25 cellular contexts compared by ENCODE assay signal in the genomic region with DNA sequence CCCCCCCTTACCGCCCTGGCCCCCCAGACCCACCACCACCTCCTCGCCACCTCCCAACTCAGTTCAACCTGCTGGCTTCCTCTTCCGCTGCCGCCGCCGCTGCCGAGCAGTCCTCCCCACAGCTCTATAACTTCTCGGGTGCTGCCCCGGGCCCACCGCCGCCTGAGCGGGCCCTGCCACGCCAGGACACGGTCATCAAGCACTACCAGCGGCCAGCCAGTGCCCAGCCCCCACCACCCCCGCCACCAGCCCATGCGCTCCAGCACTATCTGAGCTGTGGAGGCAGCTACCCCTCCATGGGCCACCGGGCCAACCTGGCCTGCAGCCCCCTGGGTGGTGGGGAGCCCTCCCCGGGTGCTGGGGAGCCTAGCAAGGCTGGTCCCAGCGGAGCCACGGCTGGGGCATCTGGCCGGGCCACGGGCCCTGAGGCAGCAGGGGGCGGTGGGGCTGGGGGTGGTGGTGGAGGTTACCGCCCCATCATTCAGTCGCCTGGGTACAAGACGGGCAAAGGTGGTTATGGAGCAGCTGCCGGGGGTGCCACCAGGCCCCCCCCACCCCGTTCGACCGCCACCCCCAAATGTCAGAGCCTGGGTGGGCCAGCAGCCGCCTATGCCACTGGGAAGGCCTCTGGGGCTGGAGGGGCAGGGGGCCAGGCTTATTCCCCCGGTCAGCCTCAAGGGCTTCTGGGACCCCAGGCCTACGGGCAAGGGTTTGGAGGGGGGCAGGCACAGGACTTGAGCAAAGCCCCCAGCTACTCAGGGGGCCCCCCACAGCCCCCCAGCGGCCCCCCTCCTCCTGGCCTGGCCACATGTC.
"Had no signal": no experiment of that assay in that cellular context is flagged by ENCODE, and none has a peak within 500 bp of the region (broad histone marks: within the 10 kb centered on the region; RNA-seq: fewer than 3 reads in every experiment).

No MANE protein-coding gene starts in this region.

- ATAC-seq: activated naive CD8-positive, alpha-beta T cell treated with anti-CD3 and anti-CD28 coated beads, Interleukin-2, amount 50 U/mL, for 24 hours; esophagus mucosa; foreskin keratinocyte; heart right ventricle; left cardiac atrium; left ventricle myocardium superior; pancreas; stimulated activated naive CD8-positive, alpha-beta T cell treated with anti-CD3 and anti-CD28 coated beads, Interleukin-15, Interleukin-2, amounts not matched to agents 100 U/mL and 50 U/mL, for 24 hours had no signal

- H3K4me3 ChIP-seq: heart right ventricle, pancreas, prostate gland, testis, uterus had no signal

- H3K4me1 ChIP-seq: pancreas had no signal

- H3K9me3 Mint-ChIP-seq: activated naive CD4-positive, alpha-beta T cell treated with anti-CD3 and anti-CD28 coated beads, Interleukin-2, amount 50 U/mL, for 24 hours; activated naive CD8-positive, alpha-beta T cell treated with anti-CD3 and anti-CD28 coated beads, Interleukin-2, amount 50 U/mL, for 24 hours; activated T-helper 1 cell treated with anti-CD3 and anti-CD28 coated beads, Interleukin-12 subunit alpha, Interleukin-12 subunit beta, Interleukin-2, Interleukin-4 antibody, amounts not matched to agents 30 ng/mL and 10 ng/mL and 1 ng/mL, durations not matched to agents 14 hours and 24 hours and 36 hours; endodermal cell; nephron; type B pancreatic cell had no signal

- H3K27me3 Mint-ChIP-seq: activated naive CD4-positive, alpha-beta T cell treated with anti-CD3 and anti-CD28 coated beads, Interleukin-2, amount 50 U/mL, for 24 hours; activated naive CD8-positive, alpha-beta T cell treated with anti-CD3 and anti-CD28 coated beads, Interleukin-2, amount 50 U/mL, for 24 hours; type B pancreatic cell had no signal

- H3K4me3 Mint-ChIP-seq: activated naive CD4-positive, alpha-beta T cell treated with anti-CD3 and anti-CD28 coated beads, Interleukin-2, amount 50 U/mL, for 24 hours; activated naive CD8-positive, alpha-beta T cell treated with anti-CD3 and anti-CD28 coated beads, Interleukin-2, amount 50 U/mL, for 24 hours; endodermal cell; type B pancreatic cell had no signal

- H3K27me3 ChIP-seq: foreskin keratinocyte, heart right ventricle, pancreas, testis, uterus had no signal

- H3K9me3 ChIP-seq: heart right ventricle, pancreas, prostate gland, testis, uterus had no signal

- H3K27ac Mint-ChIP-seq: activated naive CD8-positive, alpha-beta T cell treated with anti-CD3 and anti-CD28 coated beads, Interleukin-2, amount 50 U/mL, for 24 hours; activated T-helper 1 cell treated with anti-CD3 and anti-CD28 coated beads, Interleukin-12 subunit alpha, Interleukin-12 subunit beta, Interleukin-2, Interleukin-4 antibody, amounts not matched to agents 30 ng/mL and 10 ng/mL and 1 ng/mL, durations not matched to agents 14 hours and 24 hours and 36 hours; nephron; type B pancreatic cell had no signal

- H3K27ac ChIP-seq: foreskin keratinocyte, pancreas, prostate gland, uterus had no signal

- H3K36me3 ChIP-seq: uterus had no signal

- DNase-seq: activated CD4-positive, alpha-beta T cell treated with anti-CD3 and anti-CD28 coated beads for 4 hours; activated CD4-positive, alpha-beta T cell treated with anti-CD3 and anti-CD28 coated beads, Interleukin-2, amount 50 U/mL, for 4 hours; activated CD4-positive, CD25-positive, alpha-beta regulatory T cell; activated naive CD8-positive, alpha-beta T cell treated with anti-CD3 and anti-CD28 coated beads, Interleukin-2, amount 50 U/mL, for 24 hours; activated T-cell treated with anti-CD3 and anti-CD28 coated beads, Interleukin-2, amount 50 U/mL, for 1 hour; amygdala; endodermal cell; foreskin keratinocyte; heart right ventricle; islet precursor cell; left cardiac atrium; left ventricle myocardium superior; retina; stimulated activated CD4-positive, alpha-beta T cell treated with anti-CD3 and anti-CD28 coated beads, Interleukin-15, amount 100 ng/mL, for 24 hours; stimulated activated naive CD8-positive, alpha-beta T cell treated with anti-CD3 and anti-CD28 coated beads, Interleukin-15, Interleukin-2, amounts not matched to agents 100 U/mL and 50 U/mL, for 24 hours; T-helper 1 cell; testis had no signal
